In genomic region chrX:153687121-153688039, GRCh38 we compare ENCODE assay signal across 8 cellular contexts. TPM values are rescaled to one million over a fixed set of nuclear protein-coding genes. Genes with fewer than 3 reads are reported as not detected.
DNase-seq lines count a peak whose midpoint lies in the region; ATAC-seq and TF ChIP-seq lines count a peak whose summit lies in the region.

Gene SLC6A8, plus strand, starts transcription at chrX:153687926. Its CDS starts 649 bp downstream, at chrX:153688575.

- no peaks in the 10 kb centered on the region for H3K9me2 ChIP-seq in SK-N-SH

- H3K27ac ChIP-seq in SK-N-SH (ENCODE audit: low read depth in 2 of 2, low read length in 1 of 2) (peak within 1 kb of the TSS in 1 of 2 experiments; percentile 69; a peak in 2 of 4 replicates), brain microvascular endothelial cell (no peak within 1 kb of the TSS), skeletal muscle tissue (ENCODE audit: low read depth, low read length) (peak within 1 kb of the TSS; percentile 44)

- peak within 1 kb of the TSS; percentile 73 for H3K4me2 ChIP-seq in SK-N-SH

- ATAC-seq in GM18909 (IDR thresholded peaks at IDR 0.05; ENCODE audit: poor library complexity, unreplicated experiment) (no peak), HG02981 (IDR thresholded peaks at IDR 0.05; ENCODE audit: unreplicated experiment) (no peak)

- H3K9ac ChIP-seq in SK-N-SH, result peak within 1 kb of the TSS; percentile 49; the same call in 1 of the 2 replicates
- H3K9ac ChIP-seq in skeletal muscle tissue (ENCODE audit: low read depth in 1 of 3, low read length in 3 of 3), result peak within 1 kb of the TSS in 2 of 3 donors; percentile 59 to 81

- CTCF ChIA-PET in SK-N-SH (lab: Yijun Ruan, JAX), result interaction anchor here (0.6 to 4.5 kb wide), 8 partner anchors 15 to 217 kb away, joined by 3 to 33 read pairs (median 4); partner anchors contain the start of gene HAUS7

- H3K9me3 ChIP-seq in SK-N-SH (no peaks in the 10 kb centered on the region), skeletal muscle tissue (ENCODE audit: control insufficient read depth in 3 of 3, low read length in 3 of 3) (no peaks in the 10 kb centered on the region)

- peaks cover 9% of the 10 kb centered on the region; the same call in 1 of the 2 replicates for H4K20me1 ChIP-seq in SK-N-SH (ENCODE audit: insufficient read depth)

- H3K27me3 ChIP-seq in SK-N-SH (ENCODE audit: insufficient read depth), result peaks cover 7% of the 10 kb centered on the region; the same call in 1 of the 2 replicates
- H3K27me3 ChIP-seq in brain microvascular endothelial cell (replicated peaks), result no peaks in the 10 kb centered on the region
- peaks cover 0 to 3% (median 0%) of the 10 kb centered on the region in 3 donors for H3K27me3 ChIP-seq in skeletal muscle tissue (ENCODE audit: control insufficient read depth in 3 of 3, insufficient read depth in 3 of 3, low read length in 3 of 3)

- POLR2A ChIA-PET in SK-N-SH (lab: Yijun Ruan, JAX), result no interaction called here

- 33% methylated on average over 24 of the region's 66 CpGs for WGBS in SK-N-SH (ENCODE audit: low lambda C conversion rate)

- in situ Hi-C loops in brain microvascular endothelial cell (cut with HindIII; ENCODE audit: low pct_ligation_motif_present, low sequenced_read_pairs), result no loop called here

- peak within 1 kb of the TSS in 1 of 2 experiments; percentile 56; a peak in 2 of 4 replicates for H3K4me3 ChIP-seq in SK-N-SH (ENCODE audit: low read depth in 2 of 2, low read length in 1 of 2)
- H3K4me3 ChIP-seq in brain microvascular endothelial cell (ENCODE audit: low read depth, low read length), result peak within 1 kb of the TSS; percentile 34
- peak within 1 kb of the TSS in 2 of 3 donors; percentile 54 to 56 for H3K4me3 ChIP-seq in skeletal muscle tissue (ENCODE audit: low read length in 3 of 3)

- TF ChIP-seq CTCF in SK-N-SH (IDR thresholded peaks at IDR 0.05) (peak; percentile 30), brain microvascular endothelial cell (IDR thresholded peaks at IDR 0.05; ENCODE audit: low read depth, low read length, missing control alignments) (peak; percentile 42)

- H3K4me1 ChIP-seq in SK-N-SH (ENCODE audit: control insufficient read depth in 1 of 2, insufficient read depth in 2 of 2, low read depth in 1 of 2, low read length in 1 of 2) (peaks cover 0 to 43% of the 10 kb centered on the region in 2 experiments; a peak in 1 of 4 replicates), skeletal muscle tissue (ENCODE audit: control insufficient read depth in 3 of 3, insufficient read depth in 3 of 3, low read length in 3 of 3) (peaks cover 9 to 26% (median 24%) of the 10 kb centered on the region in 3 donors)

- peak; percentile 30; the same call in 1 of the 2 replicates for TF ChIP-seq RAD21 in SK-N-SH (IDR thresholded peaks at IDR 0.05; ENCODE audit: low read length)

- no peak within 1 kb of the TSS for H2AFZ ChIP-seq in SK-N-SH (ENCODE audit: low read depth)

- no peaks in the 10 kb centered on the region for H3F3A ChIP-seq in SK-N-SH (replicated peaks; ENCODE audit: insufficient read depth)

- TF ChIP-seq EP300 in SK-N-SH (IDR thresholded peaks at IDR 0.05; ENCODE audit: borderline replicate concordance in 1 of 2, low read depth in 1 of 2, low read length in 1 of 2), result no peak

- H3K36me3 ChIP-seq in SK-N-SH (replicated peaks in 1 of 2; ENCODE audit: control insufficient read depth in 1 of 2, insufficient read depth in 2 of 2, low read length in 1 of 2), result peaks cover 0 to 2% of the 10 kb centered on the region in 2 experiments
- H3K36me3 ChIP-seq in brain microvascular endothelial cell (replicated peaks), result no peaks in the 10 kb centered on the region
- peaks cover 0 to 5% (median 2%) of the 10 kb centered on the region in 3 donors for H3K36me3 ChIP-seq in skeletal muscle tissue (ENCODE audit: control insufficient read depth in 3 of 3, insufficient read depth in 3 of 3, low read length in 3 of 3)

- DNase-seq in D341Med (ENCODE audit: low spot score), result peak; percentile 86
- peak; percentile 63 for DNase-seq in HuH-7.5 (ENCODE audit: low spot score)
- DNase-seq in SK-N-SH, result peak; percentile 87
- DNase-seq in brain microvascular endothelial cell, result peak; percentile 19
- peak; percentile 61 for DNase-seq in iPS-NIHi11 (ENCODE audit: low spot score)

- H3K79me2 ChIP-seq in SK-N-SH (ENCODE audit: insufficient read depth), result peaks cover 12% of the 10 kb centered on the region

TF ChIP-seq in SK-N-SH, 30 proteins besides CTCF, POLR2A, EP300 and RAD21:
- TF ChIP-seq FOSL2 (IDR thresholded peaks at IDR 0.05; ENCODE audit: borderline replicate concordance, low read depth), result no peak
- TF ChIP-seq TEAD4 (IDR thresholded peaks at IDR 0.05; ENCODE audit: borderline replicate concordance, insufficient read depth), result no peak
- TF ChIP-seq POLR2AphosphoS5 (IDR thresholded peaks at IDR 0.05; ENCODE audit: low read depth, low read length), result peak; percentile 69
- TF ChIP-seq TAF1 (IDR thresholded peaks at IDR 0.05; ENCODE audit: borderline replicate concordance, low read depth, low read length), result peak; percentile 68
- no peak for TF ChIP-seq CHD2 (IDR thresholded peaks at IDR 0.05; ENCODE audit: low read length, partially characterized antibody)
- no peak for TF ChIP-seq IRF3 (IDR thresholded peaks at IDR 0.05; ENCODE audit: low read depth, low read length)

RNA-seq across cellular contexts. Expression of gene SLC6A8, which starts in this region (rescaled TPM):
- polyA plus RNA-seq in SK-N-SH (2012; rRNA removed), result 22.3 and 30.8 TPM in 2 replicates
- 14.8 and 24.2 TPM in 2 replicates for polyA plus RNA-seq in SK-N-SH (2012; cell fraction: cytosol; rRNA removed)
- 64.5 and 67.9 TPM in 2 replicates for polyA plus RNA-seq in SK-N-SH (2012; cell fraction: nucleus; rRNA removed)
- 13.0 TPM for total RNA-seq in skeletal muscle tissue

Comparison
In these comparisons a context has a peak if more than half of its experiments do, and no peak if none do; other contexts are left out.
1. DNase-seq: peak in every context shown above with its lines; median percentile 87 in SK-N-SH; 86 in D341Med; 63 in HuH-7.5; 61 in iPS-NIHi11; 19 in brain microvascular endothelial cell.